ENCODE assay signal across 8 cellular contexts in genomic region chr1:201505505-201505893, GRCh38. TPM values are rescaled to one million over a fixed set of nuclear protein-coding genes. Genes with fewer than 3 reads are reported as not detected.
DNase-seq lines count a peak whose midpoint lies in the region; ATAC-seq, FAIRE-seq and TF ChIP-seq lines count a peak whose summit lies in the region.

No MANE protein-coding gene starts in this region.

- H3K36me3 Mint-ChIP-seq in activated CD4-positive, alpha-beta T cell treated with anti-CD3 and anti-CD28 coated beads for 36 hours (ENCODE audit: low read depth), result peaks cover 1% of the 10 kb centered on the region

- H3K9ac ChIP-seq in NT2/D1 (ENCODE audit: insufficient read length, low read depth), result peak overlapping the region; percentile 45

- H3K27me3 Mint-ChIP-seq in activated CD4-positive, alpha-beta T cell treated with anti-CD3 and anti-CD28 coated beads for 36 hours, result no peaks in the 10 kb centered on the region

- peak overlapping the region; percentile 91 for H3K4me3 Mint-ChIP-seq in activated CD4-positive, alpha-beta T cell treated with anti-CD3 and anti-CD28 coated beads for 36 hours

- FAIRE-seq in GM12892 (lab: Jason Lieb, UNC), result no peak

- no peaks in the 10 kb centered on the region for H3K36me3 ChIP-seq in NT2/D1 (ENCODE audit: insufficient read depth, insufficient read length, low read length)

- no peak for DNase-seq in activated CD4-positive, alpha-beta T cell treated with anti-CD3 and anti-CD28 coated beads for 36 hours
- no peak for DNase-seq in activated CD4-positive, alpha-beta T cell treated with anti-CD3 and anti-CD28 coated beads, Interleukin-2, amount 50 U/mL, for 48 hours
- DNase-seq in NT2/D1 (ENCODE audit: low read depth, low spot score) (peak; percentile 68), coronary artery (ENCODE audit: low spot score) (no peak), myocyte (ENCODE audit: low read depth) (peak; percentile 47), GM12892 (ENCODE audit: insufficient read length) (no peak)

- CTCF ChIA-PET in activated CD4-positive, alpha-beta T cell treated with anti-CD3 and anti-CD28 coated beads for 36 hours (lab: Charles Lee), result interaction anchor here (0.6 to 8.1 kb wide), 6 partner anchors 6 to 57 kb away, joined by 3 to 94 read pairs (median 4); no protein-coding TSS in a partner anchor

- peaks cover 31% of the 10 kb centered on the region for H3K4me1 Mint-ChIP-seq in activated CD4-positive, alpha-beta T cell treated with anti-CD3 and anti-CD28 coated beads for 36 hours

- H3K27ac Mint-ChIP-seq in activated CD4-positive, alpha-beta T cell treated with anti-CD3 and anti-CD28 coated beads for 36 hours, result peak overlapping the region; percentile 15

- peaks cover 4% of the 10 kb centered on the region for H3K27me3 ChIP-seq in NT2/D1 (ENCODE audit: insufficient read depth, insufficient read length)

- POLR2A ChIA-PET in activated CD4-positive, alpha-beta T cell treated with anti-CD3 and anti-CD28 coated beads for 36 hours (lab: Charles Lee), result no interaction called here

- H3K27ac ChIP-seq in coronary artery, result peak overlapping the region; percentile 96 to 100

- H3K4me1 ChIP-seq in NT2/D1 (ENCODE audit: insufficient read depth, insufficient read length), result peaks cover 24% of the 10 kb centered on the region

- no peak for TF ChIP-seq CTCF in coronary artery (IDR thresholded peaks at IDR 0.05)

- H3K4me3 ChIP-seq in NT2/D1 (ENCODE audit: insufficient read length, low read depth) (no peak overlapping the region), coronary artery (peak overlapping the region; percentile 97)

- ATAC-seq in activated CD4-positive, alpha-beta T cell treated with anti-CD3 and anti-CD28 coated beads for 36 hours, result no peak
- ATAC-seq in GM19328 (IDR thresholded peaks at IDR 0.05; ENCODE audit: unreplicated experiment) (no peak), GM21423 (IDR thresholded peaks at IDR 0.05; ENCODE audit: unreplicated experiment) (no peak)

- no peak for TF ChIP-seq POLR2A in GM12892 (IDR thresholded peaks at IDR 0.05; ENCODE audit: low read depth, low read length)

- no peaks in the 10 kb centered on the region for H3K9me3 Mint-ChIP-seq in activated CD4-positive, alpha-beta T cell treated with anti-CD3 and anti-CD28 coated beads for 36 hours (ENCODE audit: low read depth)

- intact Hi-C loops in activated CD4-positive, alpha-beta T cell treated with anti-CD3 and anti-CD28 coated beads for 36 hours (cut with DNase I, micrococcal nuclease), result loop anchor here in 1 of 2 experiments (5.0 to 10.0 kb wide), 2 partner anchors 488 to 639 kb away; partner anchors contain the start of gene ARL8A

- no peaks in the 10 kb centered on the region for H3K9me3 ChIP-seq in NT2/D1 (ENCODE audit: insufficient read depth, low read length)

RNA-seq across cellular contexts. Expression of gene CSRP1, which starts 1.4 kb away (rescaled TPM):
- total RNA-seq in activated CD4-positive, alpha-beta T cell treated with anti-CD3 and anti-CD28 coated beads for 36 hours, result 10 to 100 TPM; 49.2 to 50.7 TPM
- 184 and 198 TPM in 2 replicates for total RNA-seq in myocyte
- 472 TPM for polyA plus RNA-seq in myocyte (2012)
- polyA plus RNA-seq in GM12892 (2012; ENCODE audit: missing spikeins), result 35.2 TPM

RNA-seq across cellular contexts. Expression of gene NAV1, which starts 33.4 kb away (rescaled TPM):
- total RNA-seq in activated CD4-positive, alpha-beta T cell treated with anti-CD3 and anti-CD28 coated beads for 36 hours, result 1 to 10 TPM; 1.9 to 2.6 TPM
- total RNA-seq in myocyte, result 30.5 and 43.3 TPM in 2 replicates
- 55.9 TPM for polyA plus RNA-seq in myocyte (2012)
- polyA plus RNA-seq in GM12892 (2012; ENCODE audit: missing spikeins), result 0.61 TPM

RNA-seq across cellular contexts. Expression of gene PHLDA3, which starts 36.5 kb away (rescaled TPM):
- 1 to 10 TPM; 2.2 to 3.5 TPM for total RNA-seq in activated CD4-positive, alpha-beta T cell treated with anti-CD3 and anti-CD28 coated beads for 36 hours
- 267 and 319 TPM in 2 replicates for total RNA-seq in myocyte
- polyA plus RNA-seq in myocyte (2012), result 271 TPM
- polyA plus RNA-seq in GM12892 (2012; ENCODE audit: missing spikeins), result 5.7 TPM

Comparison
In these comparisons a context has a peak if more than half of its experiments do, and no peak if none do; other contexts are left out.
1. DNase-seq: peak in NT2/D1 (single experiment) and myocyte (single experiment); none in activated CD4-positive, alpha-beta T cell treated with anti-CD3 and anti-CD28 coated beads for 36 hours (single experiment), activated CD4-positive, alpha-beta T cell treated with anti-CD3 and anti-CD28 coated beads, Interleukin-2, amount 50 U/mL, for 48 hours (0 of 2), coronary artery (single experiment) and GM12892 (single experiment).
2. RNA of gene PHLDA3, which starts 36.5 kb away (total RNA-seq): 267 to 319 TPM in myocyte; 2.2 to 3.5 TPM in activated CD4-positive, alpha-beta T cell treated with anti-CD3 and anti-CD28 coated beads for 36 hours; every median in the first group is over 10 times any median in the second.